8 cellular contexts compared by ENCODE assay signal in genomic region chr14:35808658-35809563, GRCh38. TPM values are rescaled to one million over a fixed set of nuclear protein-coding genes. Genes with fewer than 3 reads are reported as not detected.
DNase-seq lines count a peak whose midpoint lies in the region; FAIRE-seq and TF ChIP-seq lines count a peak whose summit lies in the region.
"Not testable (repeated sequence)": the region's sequence is repeated elsewhere in the genome, so short reads cannot be mapped to it uniquely, and the experiment has no call there.

Gene RALGAPA1, minus strand, starts transcription at chr14:35809295. Its CDS starts 460 bp downstream, at chr14:35808835.

- not testable (repeated sequence) for H2AK5ac ChIP-seq in H9 (ENCODE audit: insufficient read length, low read length)

- not testable (repeated sequence) for H2BK120ac ChIP-seq in H9 (ENCODE audit: low read depth, low read length, poor library complexity, severe bottlenecking)

- H3K18ac ChIP-seq in H9 (ENCODE audit: insufficient read length, low read depth, low read length) = peak within 1 kb of the TSS; percentile 84

- not testable (repeated sequence) for H3K27ac ChIP-seq in H9 (ENCODE audit: insufficient read length, low read depth, low read length)

- H3K9me3 Mint-ChIP-seq in H9; nephron; stimulated activated naive CD8-positive, alpha-beta T cell treated with anti-CD3 and anti-CD28 coated beads, Interleukin-15, Interleukin-2, amounts not matched to agents 100 ng/mL and 50 ng/mL, for 24 hours: not testable (repeated sequence)

- H3T11ph ChIP-seq in H9 (ENCODE audit: low read length) = not testable (repeated sequence)

- not testable (repeated sequence) for H4K91ac ChIP-seq in H9 (ENCODE audit: insufficient read length, low read depth, low read length)

- DNase-seq in H9 (peak; percentile 93), M059J (ENCODE audit: low read depth) (peak; percentile 96), SHP77 (lab: John Stamatoyannopoulos, UW) (peak; percentile 99), fibroblast of the aortic adventitia (ENCODE audit: low read depth) (peak; percentile 99)
- peak; percentile 97 for DNase-seq in activated effector memory CD4-positive, alpha-beta T cell treated with anti-CD3 and anti-CD28 coated beads, Interleukin-2, amount 50 U/mL, for 16 hours

- H3K23ac ChIP-seq in H9 (ENCODE audit: insufficient read length, low read depth, low read length) = not testable (repeated sequence)

- H2AFZ ChIP-seq in H9 (ENCODE audit: low read length) = not testable (repeated sequence)

- H3K23me2 ChIP-seq in H9 (ENCODE audit: insufficient read length, low read depth, low read length, poor library complexity, severe bottlenecking) = not testable (repeated sequence)

- H3K27me3 Mint-ChIP-seq in H9 (ENCODE audit: low read depth); nephron (ENCODE audit: low read depth); stimulated activated naive CD8-positive, alpha-beta T cell treated with anti-CD3 and anti-CD28 coated beads, Interleukin-15, Interleukin-2, amounts not matched to agents 100 ng/mL and 50 ng/mL, for 24 hours: not testable (repeated sequence)

- not testable (repeated sequence) for H3K4ac ChIP-seq in H9 (ENCODE audit: low read depth, low read length)

- peak within 1 kb of the TSS; percentile 93 for H3K4me2 ChIP-seq in H9 (ENCODE audit: insufficient read depth, insufficient read length, low read length)

- H4K20me1 ChIP-seq in H9 (ENCODE audit: control insufficient read depth, insufficient read depth, insufficient read length) = not testable (repeated sequence)

- not testable (repeated sequence) for H2BK12ac ChIP-seq in H9 (ENCODE audit: insufficient read length, low read depth, low read length)

- H3K9me3 ChIP-seq in H9 (ENCODE audit: control insufficient read depth, low read depth, low read length) = not testable (repeated sequence)

- no CpG with 5 or more reads among the region's 64 CpGs for WGBS in H9 (ENCODE audit: extremely low coverage, insufficient read length, low lambda C conversion rate)

- not testable (repeated sequence) for H2BK5ac ChIP-seq in H9 (ENCODE audit: insufficient read length, low read length)

- not testable (repeated sequence) for H2BK20ac ChIP-seq in H9 (ENCODE audit: low read depth, low read length, poor library complexity, severe bottlenecking)

- H3K4me1 Mint-ChIP-seq in H9 = peaks cover 15 to 17% of the 10 kb centered on the region in 2 experiments
- peaks cover 21% of the 10 kb centered on the region for H3K4me1 Mint-ChIP-seq in nephron
- peaks cover 34% of the 10 kb centered on the region for H3K4me1 Mint-ChIP-seq in stimulated activated naive CD8-positive, alpha-beta T cell treated with anti-CD3 and anti-CD28 coated beads, Interleukin-15, Interleukin-2, amounts not matched to agents 100 ng/mL and 50 ng/mL, for 24 hours (ENCODE audit: low read depth)

- peak within 1 kb of the TSS; percentile 51 to 94 (median 93); a peak in 5 of 7 replicates for H3K27ac Mint-ChIP-seq in H9
- H3K27ac Mint-ChIP-seq in nephron = peak within 1 kb of the TSS; percentile 71 to 96 (median 83)
- peak within 1 kb of the TSS; percentile 88 for H3K27ac Mint-ChIP-seq in stimulated activated naive CD8-positive, alpha-beta T cell treated with anti-CD3 and anti-CD28 coated beads, Interleukin-15, Interleukin-2, amounts not matched to agents 100 ng/mL and 50 ng/mL, for 24 hours

- not testable (repeated sequence) for H2BK15ac ChIP-seq in H9 (ENCODE audit: low read depth, low read length)

- peak within 1 kb of the TSS; percentile 85 to 95 for H3K4me3 Mint-ChIP-seq in H9
- peak within 1 kb of the TSS; percentile 96 to 99 (median 98) for H3K4me3 Mint-ChIP-seq in nephron
- H3K4me3 Mint-ChIP-seq in stimulated activated naive CD8-positive, alpha-beta T cell treated with anti-CD3 and anti-CD28 coated beads, Interleukin-15, Interleukin-2, amounts not matched to agents 100 ng/mL and 50 ng/mL, for 24 hours = peak within 1 kb of the TSS; percentile 96

- H4K8ac ChIP-seq in H9 (replicated peaks; ENCODE audit: insufficient read length, low read depth, low read length) = not testable (repeated sequence)

- peak; percentile 51; the same call in 2 of the 3 replicates for TF ChIP-seq CTCF in H9 (conservative IDR thresholded peaks at IDR 0.05)
- peak; percentile 58 for TF ChIP-seq CTCF in fibroblast of the aortic adventitia (IDR thresholded peaks at IDR 0.05; ENCODE audit: insufficient read depth, low read length)
- peak; percentile 40 to 41 (median 41) for TF ChIP-seq CTCF in nephron (IDR thresholded peaks at IDR 0.05; ENCODE audit: unreplicated experiment in 3 of 3)

- peak; percentile 87 for FAIRE-seq in G401.6 (lab: Jason Lieb, UNC)

- peak within 1 kb of the TSS; percentile 84 for H3K4me3 ChIP-seq in fibroblast of the aortic adventitia (ENCODE audit: low read depth, low read length)

- H3K36me3 Mint-ChIP-seq in H9 (ENCODE audit: insufficient read depth in 1 of 3, low read depth in 3 of 3); nephron (ENCODE audit: low read depth); stimulated activated naive CD8-positive, alpha-beta T cell treated with anti-CD3 and anti-CD28 coated beads, Interleukin-15, Interleukin-2, amounts not matched to agents 100 ng/mL and 50 ng/mL, for 24 hours (ENCODE audit: low read depth): not testable (repeated sequence)

- not testable (repeated sequence) for H3K79me1 ChIP-seq in H9 (ENCODE audit: insufficient read depth, low read depth, low read length, poor library complexity, severe bottlenecking)

- H3K27me3 ChIP-seq in H9 (ENCODE audit: insufficient read depth, low read length) = not testable (repeated sequence)

- H3K14ac ChIP-seq in H9 (ENCODE audit: insufficient read depth, low read length) = peak within 1 kb of the TSS; percentile 87

- H3K9ac ChIP-seq in H9 (ENCODE audit: extremely low read depth, insufficient read length, low read length) = peak within 1 kb of the TSS; percentile 88

- not testable (repeated sequence) for H3K56ac ChIP-seq in H9 (ENCODE audit: insufficient read length, low read depth, low read length)

- not testable (repeated sequence) for H3K79me2 ChIP-seq in H9 (ENCODE audit: insufficient read depth, low read length)

- not testable (repeated sequence) for H4K5ac ChIP-seq in H9 (ENCODE audit: insufficient read length, low read depth, low read length)

- not testable (repeated sequence) for H3K4me1 ChIP-seq in H9 (ENCODE audit: insufficient read depth, low read length)

RNA-seq across cellular contexts. Expression of gene RALGAPA1, which starts in this region (rescaled TPM):
- total RNA-seq in H9 (2021) (25.8 and 29.8 TPM in 2 replicates), fibroblast of the aortic adventitia (ENCODE audit: low replicate concordance) (26.9 and 52.5 TPM in 2 replicates)
- 13.4 and 16.0 TPM in 2 replicates for total RNA-seq in M059J (2014; rRNA removed; shearing (Covaris generic))
